ENCODE assay signal across 31 cellular contexts in the genomic region with DNA sequence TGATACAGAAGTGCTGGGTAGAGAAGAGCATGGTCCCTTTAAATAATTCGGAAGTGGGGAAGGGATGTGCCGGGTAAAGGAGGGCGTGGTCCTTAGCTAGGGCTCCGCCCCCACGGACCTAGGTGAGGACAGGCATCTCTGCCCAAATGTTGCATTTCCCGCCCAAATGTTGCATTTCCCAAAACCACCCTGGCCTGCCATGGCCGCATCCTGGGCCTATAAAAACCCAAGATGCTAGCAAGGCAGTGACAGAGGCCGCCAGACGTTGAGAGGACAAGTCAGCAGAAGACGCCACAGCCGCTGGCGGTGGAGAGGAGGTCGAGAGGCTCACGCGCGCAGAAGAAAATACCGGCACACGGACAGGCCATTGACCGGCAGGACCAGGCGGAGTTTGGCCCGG. TPM values are rescaled to one million over a fixed set of nuclear protein-coding genes. Genes with fewer than 3 reads are reported as not detected.
"Had no signal": no experiment of that assay in that cellular context is flagged by ENCODE, and none has a peak within 500 bp of the region (broad histone marks: within the 10 kb centered on the region; RNA-seq: fewer than 3 reads in every experiment).

No MANE protein-coding gene starts in this region.

- H3K27me3 ChIP-seq: gastrocnemius medialis, left lung, neural progenitor cell, sigmoid colon, stomach, tibial nerve, upper lobe of left lung had no signal

- H3K4me3 ChIP-seq: dorsolateral prefrontal cortex, gastrocnemius medialis, left lung, neural progenitor cell, psoas muscle, sigmoid colon, stomach, thoracic aorta, tibial nerve, upper lobe of left lung had no signal

- H3K4me1 Mint-ChIP-seq: naive thymus-derived CD4-positive, alpha-beta T cell; nephron; stimulated activated effector memory CD8-positive, alpha-beta T cell treated with anti-CD3 and anti-CD28 coated beads, Interleukin-12 subunit alpha, Interleukin-12 subunit beta, amount 100 ng/mL, for 72 hours had no signal

- H3K9me3 Mint-ChIP-seq: nephron had no signal

- H3K27me3 Mint-ChIP-seq: naive thymus-derived CD4-positive, alpha-beta T cell had no signal

- H3K27ac Mint-ChIP-seq: naive thymus-derived CD4-positive, alpha-beta T cell; nephron; neural progenitor cell; stimulated activated effector memory CD8-positive, alpha-beta T cell treated with anti-CD3 and anti-CD28 coated beads, Interleukin-12 subunit alpha, Interleukin-12 subunit beta, amount 100 ng/mL, for 72 hours had no signal

- H3K4me1 ChIP-seq: gastrocnemius medialis, left lung, neural progenitor cell, psoas muscle, sigmoid colon, stomach, tibial nerve, upper lobe of left lung had no signal

- H3K4me3 Mint-ChIP-seq: naive thymus-derived CD4-positive, alpha-beta T cell; nephron; neural progenitor cell; stimulated activated effector memory CD8-positive, alpha-beta T cell treated with anti-CD3 and anti-CD28 coated beads, Interleukin-12 subunit alpha, Interleukin-12 subunit beta, amount 100 ng/mL, for 72 hours had no signal

- ATAC-seq: esophagus mucosa; gastrocnemius medialis; left cardiac atrium; left lung; psoas muscle; right cardiac atrium; stimulated activated effector memory CD8-positive, alpha-beta T cell treated with anti-CD3 and anti-CD28 coated beads, Interleukin-12 subunit alpha, Interleukin-12 subunit beta, amount 100 ng/mL, for 72 hours had no signal

- DNase-seq: dorsolateral prefrontal cortex; effector CD4-positive, alpha-beta T cell; foreskin fibroblast; gastrocnemius medialis; head of caudate nucleus; left cardiac atrium; mesendoderm; midbrain; naive thymus-derived CD4-positive, alpha-beta T cell; nucleus accumbens; psoas muscle; right cardiac atrium; sigmoid colon; stimulated activated CD4-positive, alpha-beta T cell treated with anti-CD3 and anti-CD28 coated beads, Interleukin-2, amount 100 ng/mL, for 24 hours; stimulated activated CD4-positive, alpha-beta T cell treated with anti-CD3 and anti-CD28 coated beads, Interleukin-4, amount 100 ng/mL, for 24 hours; stimulated activated naive CD4-positive, alpha-beta T cell treated with Interleukin-2 at 50 U/mL for 16 hours; stomach; upper lobe of left lung had no signal

- H3K27ac ChIP-seq: dorsolateral prefrontal cortex, epithelial cell of prostate, gastrocnemius medialis, left lung, neural progenitor cell, psoas muscle, sigmoid colon, stomach, thoracic aorta, tibial nerve, upper lobe of left lung had no signal

- H3K36me3 ChIP-seq: gastrocnemius medialis, left lung, neural progenitor cell, sigmoid colon, stomach, thoracic aorta, tibial nerve, upper lobe of left lung had no signal

- H3K9me3 ChIP-seq: gastrocnemius medialis, psoas muscle, sigmoid colon, thoracic aorta, tibial nerve, upper lobe of left lung had no signal

- H3K36me3 Mint-ChIP-seq: naive thymus-derived CD4-positive, alpha-beta T cell; neural progenitor cell; stimulated activated effector memory CD8-positive, alpha-beta T cell treated with anti-CD3 and anti-CD28 coated beads, Interleukin-12 subunit alpha, Interleukin-12 subunit beta, amount 100 ng/mL, for 72 hours had no signal

RNA-seq across cellular contexts. Expression of a gene that starts 46.1 kb away (rescaled TPM):
- total RNA-seq: dorsolateral prefrontal cortex, esophagus mucosa, gastrocnemius medialis, left cardiac atrium, lower leg skin, lung microvascular endothelial cell, osteocyte, psoas muscle, right cardiac atrium, sigmoid colon, skeletal muscle tissue, subcutaneous adipose tissue, thoracic aorta, tibial nerve had no signal
